Comparison of ENCODE assay signal across 8 cellular contexts in genomic region chr22:49969751-49970527, GRCh38. TPM values are rescaled to one million over a fixed set of nuclear protein-coding genes. Genes with fewer than 3 reads are reported as not detected.
A peak's percentile ranks its signal among the peaks of the same experiment; 100 is the strongest.
DNase-seq lines count a peak whose midpoint lies in the region; ATAC-seq and TF ChIP-seq lines count a peak whose summit lies in the region.

No MANE protein-coding gene starts in this region.

- H3K4me3 ChIP-seq in A673 (ENCODE audit: low read depth, low read length, poor library complexity, severe bottlenecking) (no peak overlapping the region), HUES6 (ENCODE audit: low read depth, low read length) (no peak overlapping the region), mucosa of rectum (ENCODE audit: low read length in 2 of 2) (peak overlapping the region; percentile 2 to 48)

- ATAC-seq in GM18867 (IDR thresholded peaks at IDR 0.05; ENCODE audit: unreplicated experiment): no peak

- peak overlapping the region; percentile 89 for H3K27ac ChIP-seq in A673 (ENCODE audit: low read depth, low read length, poor library complexity, severe bottlenecking)
- no peak overlapping the region for H3K27ac ChIP-seq in HUES6 (ENCODE audit: low read depth, low read length)
- peak overlapping the region; percentile 67 to 90 for H3K27ac ChIP-seq in mucosa of rectum (ENCODE audit: low read depth in 2 of 2, low read length in 2 of 2)

- peak overlapping the region; percentile 18 for H3K9ac ChIP-seq in HUES6 (ENCODE audit: low read length)
- H3K9ac ChIP-seq in mucosa of rectum (ENCODE audit: low read depth in 1 of 2, low read length in 2 of 2): peak overlapping the region in 1 of 2 donors; percentile 7

- POLR2A ChIA-PET in A673 (lab: Charles Lee; ENCODE audit: low non-redundant PET): no interaction called here

- intact Hi-C loops in A673 (cut with micrococcal nuclease; ENCODE audit: unreplicated experiment): no loop called here

- H3K36me3 ChIP-seq in A673 (ENCODE audit: insufficient read depth, low read length, poor library complexity, severe bottlenecking): no peaks in the 10 kb centered on the region
- H3K36me3 ChIP-seq in HUES6 (ENCODE audit: control insufficient read depth, insufficient read depth, low read length): no peaks in the 10 kb centered on the region
- no peaks in the 10 kb centered on the region for H3K36me3 ChIP-seq in mucosa of rectum (ENCODE audit: control insufficient read depth in 2 of 2, insufficient read depth in 2 of 2, low read length in 2 of 2)

- TF ChIP-seq CTCF in A673 (conservative IDR thresholded peaks at IDR 0.05; ENCODE audit: low read depth, low read length): no peak

- CTCF ChIA-PET in A673 (lab: Charles Lee): no interaction called here

- DNase-seq in A673 (ENCODE audit: low spot score) (no peak), astrocyte of the hippocampus (ENCODE audit: low read depth, low spot score) (peak; percentile 2), inferior parietal cortex (ENCODE audit: extremely low spot score) (no peak), SW480 (ENCODE audit: low spot score) (no peak), EL (no peak)

- H3K4me1 ChIP-seq in A673 (ENCODE audit: insufficient read depth, low read length, poor library complexity, severe bottlenecking) (peaks cover 11% of the 10 kb centered on the region), HUES6 (ENCODE audit: control insufficient read depth, insufficient read depth, low read length) (peaks cover 15% of the 10 kb centered on the region), mucosa of rectum (ENCODE audit: control insufficient read depth in 2 of 2, insufficient read depth in 2 of 2, low read length in 2 of 2) (peaks cover 24 to 26% of the 10 kb centered on the region in 2 donors)

- no TSS peak for BruUV-seq in A673 (replicated peaks; lab: Mats Ljungman, UMichigan)

- no peaks in the 10 kb centered on the region for H3K27me3 ChIP-seq in A673 (replicated peaks; ENCODE audit: insufficient read depth, low read depth, low read length, poor library complexity)
- peaks cover 32% of the 10 kb centered on the region for H3K27me3 ChIP-seq in HUES6 (ENCODE audit: control insufficient read depth, insufficient read depth, low read length)
- no peaks in the 10 kb centered on the region for H3K27me3 ChIP-seq in mucosa of rectum (ENCODE audit: control insufficient read depth in 2 of 2, insufficient read depth in 2 of 2, low read length in 2 of 2)

- H3K9me3 ChIP-seq in A673 (ENCODE audit: low read depth, low read length, poor library complexity, severe bottlenecking): no peaks in the 10 kb centered on the region
- H3K9me3 ChIP-seq in HUES6 (ENCODE audit: control insufficient read depth, insufficient read depth, low read depth, low read length): no peaks in the 10 kb centered on the region
- no peaks in the 10 kb centered on the region for H3K9me3 ChIP-seq in mucosa of rectum (ENCODE audit: control insufficient read depth in 2 of 2, low read length in 2 of 2)

RNA-seq across cellular contexts. Expression of gene PIM3, which starts 9.4 kb away (rescaled TPM):
- total RNA-seq in A673 (2021): 70.9 and 71.3 TPM in 2 replicates

RNA-seq across cellular contexts. Expression of gene IL17REL, which starts 42.6 kb away (rescaled TPM):
- total RNA-seq in A673 (2021): not detected in 2 replicates

RNA-seq across cellular contexts. Expression of gene CRELD2, which starts 51.5 kb away (rescaled TPM):
- total RNA-seq in A673 (2021): 54.1 and 54.7 TPM in 2 replicates

RNA-seq across cellular contexts. Expression of gene ALG12, which starts 51.7 kb away (rescaled TPM):
- 18.6 and 19.8 TPM in 2 replicates for total RNA-seq in A673 (2021)

Comparison
In these comparisons a context has a peak if more than half of its experiments do, and no peak if none do; other contexts are left out.
1. H3K4me3 ChIP-seq: peak in mucosa of rectum (2 of 2); none in A673 (single experiment) and HUES6 (single experiment).